In genomic region chr2:159145745-159146359, GRCh38 we compare ENCODE assay signal across 18 cellular contexts.
DNase-seq lines count a peak whose midpoint lies in the region; TF ChIP-seq lines count a peak whose summit lies in the region.
"Had no signal": no experiment of that assay in that cellular context is flagged by ENCODE, and none has a peak within 500 bp of the region (broad histone marks: within the 10 kb centered on the region; RNA-seq: fewer than 3 reads in every experiment).

No MANE protein-coding gene starts in this region.

- H3K4me1 ChIP-seq in esophagus (ENCODE audit: control insufficient read depth in 2 of 2, insufficient read depth in 2 of 2, low read length in 1 of 2): peaks cover 11 to 13% of the 10 kb centered on the region in 2 donors

- no peaks in the 10 kb centered on the region for H3K9me3 ChIP-seq in esophagus (ENCODE audit: control insufficient read depth in 2 of 2, insufficient read depth in 1 of 2, low read depth in 1 of 2, low read length in 1 of 2)
- H3K9me3 ChIP-seq: SK-N-SH had no signal

- CTCF ChIA-PET in Calu3 (lab: Charles Lee): no interaction called here

- H3K4me3 Mint-ChIP-seq in Calu3 (ENCODE audit: low read depth, unreplicated experiment): peak overlapping the region; percentile 37
- peak overlapping the region in 1 of 3 experiments; percentile 24 for H3K4me3 Mint-ChIP-seq in nephron
- H3K4me3 Mint-ChIP-seq: B cell had no signal

- H3K4me1 Mint-ChIP-seq in Calu3 (ENCODE audit: low read depth, unreplicated experiment) (peaks cover 41% of the 10 kb centered on the region), nephron (peaks cover 51% of the 10 kb centered on the region)

- H3K27me3 Mint-ChIP-seq in Calu3 (ENCODE audit: unreplicated experiment) (no peaks in the 10 kb centered on the region), nephron (ENCODE audit: low read depth) (peaks cover 3% of the 10 kb centered on the region)

- H3K27ac Mint-ChIP-seq in Calu3 (ENCODE audit: unreplicated experiment): no peak overlapping the region
- H3K27ac Mint-ChIP-seq in nephron: peak overlapping the region; percentile 17 to 69 (median 58)
- H3K27ac Mint-ChIP-seq: B cell had no signal

- DNase-seq in Calu3: no peak
- peak; percentile 33 for DNase-seq in NCI-H82 treated with DMSO at 0.1 percent for 48 hours (lab: John Stamatoyannopoulos, UW; ENCODE audit: unreplicated experiment)
- DNase-seq in activated CD8-positive, alpha-beta memory T cell treated with anti-CD3 and anti-CD28 coated beads for 24 hours: no peak
- no peak for DNase-seq in CD1c-positive myeloid dendritic cell (ENCODE audit: extremely low spot score)
- no peak for DNase-seq in NOMO-1 treated with DMSO at 0.1 percent for 48 hours (lab: John Stamatoyannopoulos, UW; ENCODE audit: unreplicated experiment)
- DNase-seq: DND-41, GM23248, HCEC 1CT, NCI-H1417, NCI-H187 treated with DMSO at 0.1 percent for 48 hours, NCI-H748 treated with DMSO at 0.1 percent for 48 hours, SHP77, SK-N-SH had no signal

- intact Hi-C loops in Calu3 (cut with micrococcal nuclease; ENCODE audit: unreplicated experiment): no loop called here

- WGBS in esophagus, 2 donors: 88 to 96% methylated on average over 5 of the region's 5 CpGs

- H3K9me3 Mint-ChIP-seq in Calu3 (ENCODE audit: low read depth, unreplicated experiment): no peaks in the 10 kb centered on the region
- H3K9me3 Mint-ChIP-seq in nephron: no peaks in the 10 kb centered on the region
- H3K9me3 Mint-ChIP-seq: CD8-positive, alpha-beta T cell had no signal

- H3K4me3 ChIP-seq in esophagus (ENCODE audit: low read depth in 1 of 2, low read length in 2 of 2): no peak overlapping the region
- H3K4me3 ChIP-seq: GM23248, K562 had no signal

- TF ChIP-seq CTCF in Calu3 (IDR thresholded peaks at IDR 0.05; ENCODE audit: unreplicated experiment) (no peak), nephron (IDR thresholded peaks at IDR 0.05; ENCODE audit: unreplicated experiment in 3 of 3) (no peak)

- H3K36me3 Mint-ChIP-seq in Calu3 (ENCODE audit: insufficient read depth, unreplicated experiment) (no peaks in the 10 kb centered on the region), nephron (ENCODE audit: low read depth) (peaks cover 19% of the 10 kb centered on the region)
- H3K36me3 Mint-ChIP-seq: CD8-positive, alpha-beta T cell had no signal

- no peaks in the 10 kb centered on the region for H3K27me3 ChIP-seq in esophagus (ENCODE audit: control insufficient read depth in 1 of 2, insufficient read depth in 2 of 2, low read length in 2 of 2)

- no TSS peak for BruUV-seq in Calu3 (replicated peaks; lab: Mats Ljungman, UMichigan)

- H3K36me3 ChIP-seq in esophagus (ENCODE audit: control insufficient read depth in 2 of 2, insufficient read depth in 2 of 2, low read length in 1 of 2): no peaks in the 10 kb centered on the region

- H3K27ac ChIP-seq in esophagus (ENCODE audit: low read depth in 2 of 2, low read length in 1 of 2): peak overlapping the region; percentile 36 to 44
- H3K27ac ChIP-seq: GM23248 had no signal
